ENCODE assay signal across 8 cellular contexts in genomic region chr17:49677933-49678847, GRCh38. TPM values are rescaled to one million over a fixed set of nuclear protein-coding genes. Genes with fewer than 3 reads are reported as not detected.
A peak's percentile ranks its signal among the peaks of the same experiment; 100 is the strongest.
DNase-seq lines count a peak whose midpoint lies in the region; ATAC-seq and TF ChIP-seq lines count a peak whose summit lies in the region.

Gene SPOP (minus strand): TSS chr17:49678097. CDS start chr17:49622810, 55,287 bp downstream.

- H3K4me3 ChIP-seq in left ventricle myocardium inferior, result peak within 1 kb of the TSS; percentile 78
- peak within 1 kb of the TSS; percentile 59 to 77 for H3K4me3 ChIP-seq in prostate gland
- peak within 1 kb of the TSS; percentile 62 for H3K4me3 ChIP-seq in urinary bladder (ENCODE audit: low read depth, low read length)

- H3K27ac Mint-ChIP-seq in T-helper 17 cell, result peak within 1 kb of the TSS; percentile 96

- H3K9me3 ChIP-seq in T-helper 17 cell (ENCODE audit: control insufficient read depth, low read length, poor library complexity, severe bottlenecking), result no peaks in the 10 kb centered on the region
- H3K9me3 ChIP-seq in left ventricle myocardium inferior (replicated peaks), result no peaks in the 10 kb centered on the region
- no peaks in the 10 kb centered on the region for H3K9me3 ChIP-seq in prostate gland

- peak; percentile 72 for TF ChIP-seq POLR2A in prostate gland (IDR thresholded peaks at IDR 0.05)

- DNase-seq in GM13976 (ENCODE audit: low spot score), result peak; percentile 99
- DNase-seq in NCI-H1694 treated with DMSO at 0.1 percent for 48 hours (lab: John Stamatoyannopoulos, UW), result peak; percentile 96
- DNase-seq in T-helper 17 cell, result peak; percentile 97 to 99 (median 98)
- peak; percentile 82 to 99 (median 98) for DNase-seq in amygdala (lab: John Stamatoyannopoulos, UW)
- DNase-seq in left ventricle myocardium inferior, result peak; percentile 99
- DNase-seq in prostate gland (ENCODE audit: low spot score), result peak; percentile 99

- peaks cover 3% of the 10 kb centered on the region for H3K36me3 Mint-ChIP-seq in T-helper 17 cell (ENCODE audit: low read depth)

- peak within 1 kb of the TSS; percentile 96 for H3K27ac ChIP-seq in left ventricle myocardium inferior (replicated peaks)
- H3K27ac ChIP-seq in prostate gland, result peak within 1 kb of the TSS; percentile 96 to 99
- H3K27ac ChIP-seq in urinary bladder (ENCODE audit: low read depth), result peak within 1 kb of the TSS; percentile 94

- peak within 1 kb of the TSS; percentile 89 for H3K4me3 Mint-ChIP-seq in T-helper 17 cell

- intact Hi-C loops in left ventricle myocardium inferior (cut with micrococcal nuclease) (loop anchor here (10.0 kb wide), 1 partner anchor 63 kb away; no protein-coding TSS in a partner anchor), prostate gland (cut with DNase I) (loop anchor here (2.0 to 5.0 kb wide), 2 partner anchors 13 to 36 kb away; no protein-coding TSS in a partner anchor)

- ATAC-seq in HG02884 (IDR thresholded peaks at IDR 0.05; ENCODE audit: unreplicated experiment) (peak; percentile 77), T-helper 17 cell (peak; percentile 92)

- in situ Hi-C loops in GM13976 (cut with MboI; ENCODE audit: low sequenced_read_pairs, unreplicated experiment), result loop anchor here (25.0 kb wide), 1 partner anchor 266 kb away; the partner anchor contains the start of gene PHB1

- peaks cover 38% of the 10 kb centered on the region for H3K4me1 Mint-ChIP-seq in T-helper 17 cell

- H3K27me3 ChIP-seq in left ventricle myocardium inferior (ENCODE audit: low read depth) (no peaks in the 10 kb centered on the region), prostate gland (replicated peaks; ENCODE audit: insufficient read depth) (no peaks in the 10 kb centered on the region)

- 15% methylated on average over 53 of the region's 53 CpGs for WGBS in prostate gland
- WGBS in urinary bladder, result 15% methylated on average over 53 of the region's 53 CpGs

- H3K27me3 Mint-ChIP-seq in T-helper 17 cell, result peaks cover 4% of the 10 kb centered on the region

- TF ChIP-seq CTCF in GM13976 (IDR thresholded peaks at IDR 0.05; ENCODE audit: borderline replicate concordance, control extremely low read depth, extremely low read depth, insufficient read depth, missing control alignments) (no peak), left ventricle myocardium inferior (IDR thresholded peaks at IDR 0.05; ENCODE audit: borderline replicate concordance) (no peak), prostate gland (IDR thresholded peaks at IDR 0.05) (no peak)

- H3K36me3 ChIP-seq in left ventricle myocardium inferior (peaks cover 14% of the 10 kb centered on the region), prostate gland (no peaks in the 10 kb centered on the region), urinary bladder (ENCODE audit: insufficient read depth) (peaks cover 2% of the 10 kb centered on the region)

- H3K4me1 ChIP-seq in left ventricle myocardium inferior (peaks cover 46% of the 10 kb centered on the region), prostate gland (replicated peaks) (peaks cover 11% of the 10 kb centered on the region), urinary bladder (ENCODE audit: insufficient read depth) (no peaks in the 10 kb centered on the region)

RNA-seq across cellular contexts. Expression of gene SPOP, which starts in this region (rescaled TPM):
- total RNA-seq in T-helper 17 cell, result 10 to 100 TPM; 46.8 to 52.7 TPM
- total RNA-seq in left ventricle myocardium inferior, result 66.9 TPM
- 10 to 100 TPM; 80.8 to 93.0 TPM for total RNA-seq in prostate gland
- total RNA-seq in urinary bladder, result 174 TPM
- polyA plus RNA-seq in urinary bladder, result 92.4 TPM

Comparison
In these comparisons a context has a peak if more than half of its experiments do, and no peak if none do; other contexts are left out.
1. Peak in every context shown above with its lines: DNase-seq, ATAC-seq, H3K4me3 ChIP-seq and H3K27ac ChIP-seq.